In genomic region chrX:74445099-74445498, GRCh38 we compare ENCODE assay signal across 8 cellular contexts.
"Had no signal": no experiment of that assay in that cellular context is flagged by ENCODE, and none has a peak within 500 bp of the region (broad histone marks: within the 10 kb centered on the region; RNA-seq: fewer than 3 reads in every experiment).

No MANE protein-coding gene starts in this region.

- H3K27ac Mint-ChIP-seq: GM23338, H9 had no signal

- H3K4me3 ChIP-seq: GM23338, K562 had no signal

- H3K9me3 Mint-ChIP-seq: GM23338 had no signal

- FAIRE-seq: H1, H54, K562 had no signal

- H3K4me3 Mint-ChIP-seq: GM23338, H9 had no signal

- H3K27ac ChIP-seq: HL-60 had no signal

- DNase-seq: H9, HCEC 1CT, IMR-90 had no signal
